In genomic region chr1:78651247-78651646, GRCh38 we compare ENCODE assay signal across 9 cellular contexts. TPM values are rescaled to one million over a fixed set of nuclear protein-coding genes. Genes with fewer than 3 reads are reported as not detected.
DNase-seq lines count a peak whose midpoint lies in the region; TF ChIP-seq lines count a peak whose summit lies in the region.
"Had no signal": no experiment of that assay in that cellular context is flagged by ENCODE, and none has a peak within 500 bp of the region (broad histone marks: within the 10 kb centered on the region; RNA-seq: fewer than 3 reads in every experiment).

No MANE protein-coding gene starts in this region.

- H2BK120ac ChIP-seq in mesendoderm (ENCODE audit: low read depth, low read length), result no peak overlapping the region

- H3K18ac ChIP-seq in mesendoderm (ENCODE audit: low read length), result no peak overlapping the region

- H3K23ac ChIP-seq in mesendoderm (ENCODE audit: low read length), result no peak overlapping the region

- no CpG with 5 or more reads among the region's 12 CpGs for WGBS in mesendoderm (ENCODE audit: extremely low coverage, insufficient coverage, low lambda C conversion rate)

- H3K36me3 ChIP-seq in skeletal muscle satellite cell (ENCODE audit: insufficient read depth, low read length), result peaks cover 13% of the 10 kb centered on the region
- H3K36me3 ChIP-seq in mesendoderm (ENCODE audit: control insufficient read depth, insufficient read depth, low read length), result no peaks in the 10 kb centered on the region

- H3K79me1 ChIP-seq in mesendoderm (ENCODE audit: low read length), result no peaks in the 10 kb centered on the region

- no peak overlapping the region for H2BK5ac ChIP-seq in mesendoderm (ENCODE audit: low read length)

- H2AK5ac ChIP-seq in mesendoderm (ENCODE audit: low read length), result no peak overlapping the region

- H3K4me1 ChIP-seq in skeletal muscle satellite cell (ENCODE audit: control insufficient read depth, insufficient read depth, low read length) (no peaks in the 10 kb centered on the region), mesendoderm (ENCODE audit: control insufficient read depth, low read depth, low read length) (no peaks in the 10 kb centered on the region)

- no peak overlapping the region for H4K5ac ChIP-seq in mesendoderm (ENCODE audit: low read length)

- intact Hi-C loops in dorsolateral prefrontal cortex (cut with DNase I), result no loop called here

- H3K56ac ChIP-seq in mesendoderm (ENCODE audit: low read length), result no peak overlapping the region

- no peaks in the 10 kb centered on the region for H3K79me2 ChIP-seq in mesendoderm (ENCODE audit: control insufficient read depth, insufficient read depth, low read length)

- no peak overlapping the region for H2BK15ac ChIP-seq in mesendoderm (replicated peaks; ENCODE audit: low read depth)

- H3K9ac ChIP-seq in skeletal muscle satellite cell (ENCODE audit: low read depth, low read length), result peak overlapping the region; percentile 63
- no peak overlapping the region for H3K9ac ChIP-seq in mesendoderm (ENCODE audit: low read length)

- no peaks in the 10 kb centered on the region for H3K27me3 ChIP-seq in dorsolateral prefrontal cortex
- no peaks in the 10 kb centered on the region for H3K27me3 ChIP-seq in skeletal muscle satellite cell (ENCODE audit: control insufficient read depth, insufficient read depth, low read length)
- H3K27me3 ChIP-seq in mesendoderm (ENCODE audit: insufficient read depth, low read length, poor library complexity), result no peaks in the 10 kb centered on the region

- H3K27ac ChIP-seq in dorsolateral prefrontal cortex, result peak overlapping the region in 22 of 59 donors; percentile 1 to 79 (median 34)
- no peak overlapping the region for H3K27ac ChIP-seq in mesendoderm (ENCODE audit: low read depth, low read length)
- H3K27ac ChIP-seq: 22Rv1 had no signal

- TF ChIP-seq POLR2A in NB4 (IDR thresholded peaks at IDR 0.05; ENCODE audit: extremely low read depth, insufficient read length), result no peak

- no peak overlapping the region for H3K4me3 ChIP-seq in NB4 (ENCODE audit: low read depth, low read length)
- peak overlapping the region in 58 of 59 donors; percentile 23 to 71 (median 50) for H3K4me3 ChIP-seq in dorsolateral prefrontal cortex
- H3K4me3 ChIP-seq in skeletal muscle satellite cell (ENCODE audit: low read length), result peak overlapping the region; percentile 62
- no peak overlapping the region for H3K4me3 ChIP-seq in mesendoderm (ENCODE audit: low read length)

- DNase-seq in NCI-H524 (lab: John Stamatoyannopoulos, UW), result peak; percentile 6 to 67
- DNase-seq in NCI-H524 treated with DMSO at 0.1 percent for 48 hours (lab: John Stamatoyannopoulos, UW), result no peak
- peak; percentile 2 for DNase-seq in NB4 (ENCODE audit: low read depth)
- DNase-seq in dorsolateral prefrontal cortex, result no peak
- DNase-seq in NOMO-1 (lab: John Stamatoyannopoulos, UW; ENCODE audit: unreplicated experiment in 2 of 2), result no peak
- DNase-seq in mesendoderm, result no peak
- no peak for DNase-seq in NCI-H510A (lab: John Stamatoyannopoulos, UW)

- peak overlapping the region; percentile 67 for H3K4me2 ChIP-seq in skeletal muscle satellite cell (ENCODE audit: low read length)
- no peak overlapping the region for H3K4me2 ChIP-seq in mesendoderm (ENCODE audit: low read length)

- H3K9me3 ChIP-seq in skeletal muscle satellite cell (replicated peaks; ENCODE audit: low read length), result no peaks in the 10 kb centered on the region

- no peak overlapping the region for H3K4ac ChIP-seq in mesendoderm (ENCODE audit: low read depth, low read length)

- TF ChIP-seq CTCF in NB4 (IDR thresholded peaks at IDR 0.05; ENCODE audit: low read depth, low read length), result no peak
- no peak for TF ChIP-seq CTCF in dorsolateral prefrontal cortex (IDR thresholded peaks at IDR 0.05 in 54 of 56, conservative IDR thresholded peaks at IDR 0.05 in 2 of 56; ENCODE audit: low read depth in 1 of 56, partially characterized antibody in 56 of 56)

- H4K8ac ChIP-seq in mesendoderm (ENCODE audit: low read depth, low read length), result no peak overlapping the region

RNA-seq across cellular contexts. Expression of gene IFI44, which starts 1.6 kb away (rescaled TPM):
- 10 to 100 TPM in 99 of 120 experiments, 1 to 10 TPM in 21; 5.3 to 71.7 (median 13.2) TPM for total RNA-seq in dorsolateral prefrontal cortex
- 30.7 and 46.1 TPM in 2 replicates for total RNA-seq in skeletal muscle satellite cell (2012; rRNA removed)
- polyA plus RNA-seq in mesendoderm (2013, experiment 1 of 2), result not detected
- not detected for polyA plus RNA-seq in mesendoderm (2013, experiment 2 of 2)

RNA-seq across cellular contexts. Expression of gene IFI44L, which starts 31.0 kb away (rescaled TPM):
- total RNA-seq in dorsolateral prefrontal cortex, result 100 to 1,000 TPM in 3 of 120 experiments, 10 to 100 TPM in 57, 1 to 10 TPM in 59, under 1 TPM in 1; 0.70 to 185 (median 10.2) TPM
- total RNA-seq in skeletal muscle satellite cell (2012; rRNA removed), result 127 and 222 TPM in 2 replicates
- polyA plus RNA-seq in mesendoderm (2013, experiment 1 of 2), result not detected
- polyA plus RNA-seq in mesendoderm (2013, experiment 2 of 2), result not detected

Comparison
In these comparisons a context has a peak if more than half of its experiments do, and no peak if none do; other contexts are left out.
1. DNase-seq: peak in NCI-H524 (2 of 2) and NB4 (single experiment); none in NCI-H524 treated with DMSO at 0.1 percent for 48 hours (single experiment), dorsolateral prefrontal cortex (0 of 10), NOMO-1 (0 of 2), mesendoderm (single experiment) and NCI-H510A (single experiment).
2. H3K4me3 ChIP-seq: peak in dorsolateral prefrontal cortex (58 of 59) and skeletal muscle satellite cell (single experiment); none in NB4 (single experiment) and mesendoderm (single experiment).